In genomic region chr18:62720048-62720447, GRCh38 we compare ENCODE assay signal across 15 cellular contexts. TPM values are rescaled to one million over a fixed set of nuclear protein-coding genes. Genes with fewer than 3 reads are reported as not detected.
DNase-seq lines count a peak whose midpoint lies in the region; ATAC-seq, FAIRE-seq and TF ChIP-seq lines count a peak whose summit lies in the region.
"Had no signal": no experiment of that assay in that cellular context is flagged by ENCODE, and none has a peak within 500 bp of the region (broad histone marks: within the 10 kb centered on the region; RNA-seq: fewer than 3 reads in every experiment).

No MANE protein-coding gene starts in this region.

- H3K9me1 ChIP-seq in keratinocyte (ENCODE audit: control insufficient read depth, extremely low read depth, insufficient read depth, low read length): no peaks in the 10 kb centered on the region

- intact Hi-C loops in left ventricle myocardium inferior (cut with micrococcal nuclease) (no loop called here), right cardiac atrium (cut with DNase I) (no loop called here)
- intact Hi-C loops in activated CD8-positive, alpha-beta T cell treated with anti-CD3 and anti-CD28 coated beads for 36 hours (cut with micrococcal nuclease): no loop called here

- 50% methylated on average over 4 of the region's 4 CpGs for WGBS in right cardiac atrium

- dilution Hi-C loops in keratinocyte (cut with MboI; ENCODE audit: extremely low pct_ligation_motif_present, low sequenced_read_pairs): no loop called here

- H3K4me1 ChIP-seq in left ventricle myocardium inferior: peaks cover 78% of the 10 kb centered on the region
- H3K4me1 ChIP-seq in right cardiac atrium (ENCODE audit: control insufficient read depth, insufficient read depth, low read length): peaks cover 3% of the 10 kb centered on the region
- peaks cover 3% of the 10 kb centered on the region for H3K4me1 ChIP-seq in keratinocyte (ENCODE audit: control insufficient read depth, extremely low read depth, insufficient read depth, low read length)

- H3K4me3 Mint-ChIP-seq in activated CD8-positive, alpha-beta T cell treated with anti-CD3 and anti-CD28 coated beads for 36 hours: no peak overlapping the region
- H3K4me3 Mint-ChIP-seq: activated naive CD4-positive, alpha-beta T cell treated with anti-CD3 and anti-CD28 coated beads for 36 hours had no signal

- H3K27ac Mint-ChIP-seq in activated CD8-positive, alpha-beta T cell treated with anti-CD3 and anti-CD28 coated beads for 36 hours: no peak overlapping the region
- H3K27ac Mint-ChIP-seq: activated naive CD4-positive, alpha-beta T cell treated with anti-CD3 and anti-CD28 coated beads for 36 hours had no signal

- no peaks in the 10 kb centered on the region for H4K20me1 ChIP-seq in keratinocyte (ENCODE audit: control insufficient read depth, extremely low read depth, insufficient read depth, low read length)

- no peak overlapping the region for H3K27ac ChIP-seq in left ventricle myocardium inferior (replicated peaks)
- H3K27ac ChIP-seq in right cardiac atrium (ENCODE audit: low read length): no peak overlapping the region
- no peak overlapping the region for H3K27ac ChIP-seq in keratinocyte (ENCODE audit: control insufficient read depth, insufficient read depth, low read length)
- H3K27ac ChIP-seq: gastroesophageal sphincter had no signal

- no peak for DNase-seq in left ventricle myocardium inferior
- DNase-seq in right cardiac atrium: no peak
- no peak for DNase-seq in astrocyte of the cerebellum (ENCODE audit: low read depth)
- no peak for DNase-seq in keratinocyte (ENCODE audit: low read depth, low spot score)
- DNase-seq in iPS-NIHi7 (ENCODE audit: extremely low spot score): no peak
- no peak for DNase-seq in activated CD8-positive, alpha-beta T cell treated with anti-CD3 and anti-CD28 coated beads for 36 hours
- DNase-seq: activated CD8-positive, alpha-beta memory T cell treated with anti-CD3 and anti-CD28 coated beads for 24 hours; activated naive CD4-positive, alpha-beta T cell treated with anti-CD3 and anti-CD28 coated beads for 36 hours; central memory CD4-positive, alpha-beta T cell; GF-D8; NCI-H2227 treated with DMSO at 0.1 percent for 48 hours had no signal

- peaks cover 40% of the 10 kb centered on the region for H3K4me1 Mint-ChIP-seq in activated CD8-positive, alpha-beta T cell treated with anti-CD3 and anti-CD28 coated beads for 36 hours (ENCODE audit: low read depth)

- POLR2A ChIA-PET in activated CD8-positive, alpha-beta T cell treated with anti-CD3 and anti-CD28 coated beads for 36 hours (lab: Charles Lee): no interaction called here

- peaks cover 2% of the 10 kb centered on the region for H3K36me3 Mint-ChIP-seq in activated CD8-positive, alpha-beta T cell treated with anti-CD3 and anti-CD28 coated beads for 36 hours (ENCODE audit: low read depth)

- H3K4me3 ChIP-seq in left ventricle myocardium inferior (peak overlapping the region; percentile 75), right cardiac atrium (ENCODE audit: low read length) (no peak overlapping the region), astrocyte of the cerebellum (ENCODE audit: low read depth, low read length) (peak overlapping the region; percentile 5), keratinocyte (ENCODE audit: control insufficient read depth in 2 of 3, extremely low read depth in 1 of 3, insufficient read depth in 2 of 3, low read depth in 1 of 3, low read length in 3 of 3) (peak overlapping the region in 2 of 3 experiments; percentile 1 to 35)
- H3K4me3 ChIP-seq: gastroesophageal sphincter had no signal

- H3K4me2 ChIP-seq in keratinocyte (ENCODE audit: control insufficient read depth, extremely low read depth, insufficient read depth, low read depth, low read length): peak overlapping the region; percentile 95

- CTCF ChIA-PET in activated CD8-positive, alpha-beta T cell treated with anti-CD3 and anti-CD28 coated beads for 36 hours (lab: Charles Lee): interaction anchor here (1.0 to 6.7 kb wide), 2 partner anchors 68 to 262 kb away, joined by 3 to 48 read pairs; no protein-coding TSS in a partner anchor

- no peak overlapping the region for H3K9ac ChIP-seq in keratinocyte (ENCODE audit: control insufficient read depth, extremely low read depth, insufficient read depth, low read length)

- H3K27me3 ChIP-seq in left ventricle myocardium inferior (ENCODE audit: low read depth): no peaks in the 10 kb centered on the region
- H3K27me3 ChIP-seq in right cardiac atrium (ENCODE audit: control insufficient read depth, insufficient read depth): no peaks in the 10 kb centered on the region
- H3K27me3 ChIP-seq in keratinocyte (ENCODE audit: control insufficient read depth, extremely low read depth, insufficient read depth, low read length): no peaks in the 10 kb centered on the region
- H3K27me3 ChIP-seq: gastroesophageal sphincter had no signal

- ATAC-seq in right cardiac atrium (no peak), GM21381 (IDR thresholded peaks at IDR 0.05; ENCODE audit: unreplicated experiment) (no peak), HG03097 (IDR thresholded peaks at IDR 0.05; ENCODE audit: low FRiP score, unreplicated experiment) (no peak)
- no peak for ATAC-seq in activated CD8-positive, alpha-beta T cell treated with anti-CD3 and anti-CD28 coated beads for 36 hours
- ATAC-seq: gastroesophageal sphincter had no signal

- H3K27me3 Mint-ChIP-seq in activated CD8-positive, alpha-beta T cell treated with anti-CD3 and anti-CD28 coated beads for 36 hours: peaks cover 3% of the 10 kb centered on the region

- FAIRE-seq in keratinocyte (lab: Jason Lieb, UNC): no peak
- FAIRE-seq: endothelial cell of umbilical vein had no signal

- no peak overlapping the region for H2AFZ ChIP-seq in keratinocyte (ENCODE audit: control insufficient read depth, low read length)

- TF ChIP-seq CTCF in left ventricle myocardium inferior (IDR thresholded peaks at IDR 0.05; ENCODE audit: borderline replicate concordance) (no peak), astrocyte of the cerebellum (IDR thresholded peaks at IDR 0.05; ENCODE audit: low read depth, low read length, missing control alignments) (no peak), keratinocyte (optimal IDR thresholded peaks at IDR 0.05 in 1 of 3, IDR thresholded peaks at IDR 0.05 in 1 of 3, conservative IDR thresholded peaks at IDR 0.05 in 1 of 3; ENCODE audit: extremely low read depth in 1 of 3, insufficient read depth in 2 of 3, low read length in 3 of 3) (no peak)
- no peak for TF ChIP-seq CTCF in activated CD8-positive, alpha-beta T cell treated with anti-CD3 and anti-CD28 coated beads for 36 hours (IDR thresholded peaks at IDR 0.05)

- peaks cover 51% of the 10 kb centered on the region for H3K79me2 ChIP-seq in keratinocyte (ENCODE audit: control insufficient read depth, insufficient read depth, low read length)

- H3K9me3 ChIP-seq in left ventricle myocardium inferior (replicated peaks): no peaks in the 10 kb centered on the region
- H3K9me3 ChIP-seq in right cardiac atrium (ENCODE audit: control insufficient read depth, low read length): no peaks in the 10 kb centered on the region
- H3K9me3 ChIP-seq in keratinocyte (ENCODE audit: control insufficient read depth, low read depth, low read length): no peaks in the 10 kb centered on the region
- H3K9me3 ChIP-seq: gastroesophageal sphincter had no signal

- no peaks in the 10 kb centered on the region for H3K9me3 Mint-ChIP-seq in activated CD8-positive, alpha-beta T cell treated with anti-CD3 and anti-CD28 coated beads for 36 hours
- H3K9me3 Mint-ChIP-seq: activated naive CD4-positive, alpha-beta T cell treated with anti-CD3 and anti-CD28 coated beads for 36 hours had no signal

- in situ Hi-C loops in astrocyte of the cerebellum (cut with HindIII; ENCODE audit: low sequenced_read_pairs): no loop called here

- H3K36me3 ChIP-seq in left ventricle myocardium inferior (no peaks in the 10 kb centered on the region), keratinocyte (ENCODE audit: control insufficient read depth in 2 of 2, extremely low read depth in 1 of 2, insufficient read depth in 2 of 2, low read length in 2 of 2) (no peaks in the 10 kb centered on the region)
- H3K36me3 ChIP-seq: gastroesophageal sphincter had no signal

RNA-seq across cellular contexts. Expression of gene PHLPP1, which starts 4.7 kb away (rescaled TPM):
- total RNA-seq in left ventricle myocardium inferior (5.9 TPM), right cardiac atrium (1 to 10 TPM; 4.1 to 6.4 (median 5.3) TPM)
- polyA plus RNA-seq in right cardiac atrium (1.7 TPM), keratinocyte (5.8 to 10.0 TPM (median 8.4 TPM) in 3 replicates)
- 2.9 TPM for polyA plus RNA-seq in keratinocyte (2011; ENCODE audit: low read depth)
- 5.0 and 6.7 TPM in 2 replicates for polyA plus RNA-seq in keratinocyte (2011; cell fraction: cytosol; rRNA removed)
- 12.7 and 13.5 TPM in 2 replicates for polyA plus RNA-seq in keratinocyte (2011; cell fraction: nucleus; rRNA removed)
- polyA plus RNA-seq in keratinocyte (2012; ENCODE audit: low replicate concordance): 5.5 and 7.3 TPM in 2 replicates
- polyA minus RNA-seq in keratinocyte: 12.4 to 21.3 TPM (median 15.6 TPM) in 3 replicates
- polyA minus RNA-seq in keratinocyte (2011; cell fraction: cytosol; rRNA and poly(A)+ RNA removed): 7.3 TPM
- polyA minus RNA-seq in keratinocyte (2011; cell fraction: nucleus; rRNA and poly(A)+ RNA removed): 13.6 and 34.7 TPM in 2 replicates
- total RNA-seq in activated CD8-positive, alpha-beta T cell treated with anti-CD3 and anti-CD28 coated beads for 36 hours: 1 to 10 TPM; 8.2 to 8.6 TPM
